8 cellular contexts compared by ENCODE assay signal in the genomic region with DNA sequence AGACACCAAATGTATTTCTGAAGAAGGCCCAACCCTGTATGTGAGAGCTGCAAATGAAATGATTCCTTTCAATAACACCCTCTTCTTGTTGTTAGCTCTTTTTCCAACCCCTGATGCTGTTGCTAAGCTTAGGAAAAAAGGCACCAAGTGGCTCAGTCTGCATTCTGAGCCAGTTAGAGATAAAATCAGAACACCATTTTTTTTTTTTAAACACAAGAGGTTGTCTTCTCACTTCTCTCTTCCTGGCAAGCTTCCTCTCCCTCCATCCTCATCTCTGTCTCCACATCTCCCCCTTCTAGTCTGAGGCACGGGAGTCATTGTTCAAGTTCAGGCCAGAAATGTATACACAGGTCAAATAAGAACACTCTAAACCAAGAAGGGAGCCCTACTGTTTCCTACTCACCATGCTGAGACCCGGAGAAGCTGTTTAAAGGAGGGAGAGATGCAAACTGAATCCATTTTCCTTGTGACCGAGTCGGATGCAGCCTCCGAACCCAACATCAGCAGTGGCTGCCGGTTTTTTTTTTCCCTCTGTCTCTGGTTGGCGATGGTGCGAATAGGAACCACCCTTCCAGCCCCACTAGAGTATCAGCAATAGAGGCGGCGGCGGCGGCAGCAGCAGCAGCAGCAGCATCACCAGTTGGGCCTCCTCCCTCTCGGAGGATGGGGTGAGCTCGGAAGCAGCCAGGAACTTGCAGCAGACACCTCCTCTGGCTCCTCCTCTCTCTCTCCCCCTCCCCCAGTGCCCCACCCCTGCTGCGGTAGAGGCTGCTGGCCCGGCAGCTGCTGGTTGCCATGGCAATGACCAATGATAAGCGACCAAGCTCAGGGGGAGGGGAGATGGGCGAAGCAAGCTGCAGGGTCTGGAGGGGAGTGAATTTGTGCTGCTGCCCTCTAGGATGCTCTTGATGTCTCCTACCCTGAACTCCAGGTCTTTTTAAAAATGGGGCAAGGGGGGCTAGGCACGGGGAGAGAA. TPM values are rescaled to one million over a fixed set of nuclear protein-coding genes. Genes with fewer than 3 reads are reported as not detected.
A peak's percentile ranks its signal among the peaks of the same experiment; 100 is the strongest.
DNase-seq lines count a peak whose midpoint lies in the region; ATAC-seq lines count a peak whose summit lies in the region.

JAKMIP2 (minus strand) TSS at position 676 of the 976 bp plus-strand sequence. CDS start 110,922 bp downstream, outside the sequence.

- no peak within 1 kb of the TSS for H2BK120ac ChIP-seq in mesenchymal stem cell (ENCODE audit: low read depth, low read length)

- CTCF ChIA-PET in activated CD4-positive, alpha-beta memory T cell treated with anti-CD3 and anti-CD28 coated beads, Interleukin-2, amount 10 ng/mL, durations not matched to agents 7 days and 5 days (lab: Charles Lee): interaction anchor here (1.7 kb wide), 1 partner anchor 155 kb away, joined by 4 read pairs; no protein-coding TSS in a partner anchor

- H4K91ac ChIP-seq in mesenchymal stem cell (ENCODE audit: low read length): no peak within 1 kb of the TSS

- peak within 1 kb of the TSS in 1 of 2 experiments; percentile 87 for H3K18ac ChIP-seq in mesenchymal stem cell (ENCODE audit: low read depth in 1 of 2, low read length in 2 of 2)

- no peak within 1 kb of the TSS for H4K8ac ChIP-seq in mesenchymal stem cell (ENCODE audit: low read length)

- no peak within 1 kb of the TSS for H2AK5ac ChIP-seq in mesenchymal stem cell (ENCODE audit: low read length, severe bottlenecking)

- DNase-seq in NCI-H446 (lab: John Stamatoyannopoulos, UW): peak; percentile 93 to 96
- DNase-seq in activated CD4-positive, alpha-beta memory T cell treated with anti-CD3 and anti-CD28 coated beads, Interleukin-2, amount 10 ng/mL, durations not matched to agents 7 days and 5 days: peak; percentile 67
- peak; percentile 22 for DNase-seq in effector CD8-positive, alpha-beta T cell (lab: John Stamatoyannopoulos, UW)
- peak; percentile 88 for DNase-seq in mesenchymal stem cell
- DNase-seq in stimulated activated CD8-positive, alpha-beta memory T cell treated with anti-CD3 and anti-CD28 coated beads, Interleukin-12 subunit alpha, Interleukin-12 subunit beta, amount 100 ng/mL, for 4 hours (ENCODE audit: low read depth): peak; percentile 70
- no peak for DNase-seq in RKO (ENCODE audit: low spot score)

- POLR2A ChIA-PET in activated CD4-positive, alpha-beta memory T cell treated with anti-CD3 and anti-CD28 coated beads, Interleukin-2, amount 10 ng/mL, durations not matched to agents 7 days and 5 days (lab: Charles Lee): interaction anchor here (0.6 kb wide), 1 partner anchor 49 kb away, joined by 3 read pairs; no protein-coding TSS in a partner anchor

- no peak within 1 kb of the TSS for H2BK12ac ChIP-seq in mesenchymal stem cell (ENCODE audit: low read length in 2 of 2)

- ATAC-seq in GM18511 (IDR thresholded peaks at IDR 0.05; ENCODE audit: unreplicated experiment) (peak; percentile 91), HG03159 (IDR thresholded peaks at IDR 0.05; ENCODE audit: unreplicated experiment) (peak; percentile 89)

- H3K23ac ChIP-seq in mesenchymal stem cell (ENCODE audit: low read length in 2 of 2): no peak within 1 kb of the TSS

- H3K36me3 ChIP-seq in mesenchymal stem cell (ENCODE audit: control insufficient read depth in 1 of 2, insufficient read depth in 2 of 2, low read depth in 1 of 2, low read length in 2 of 2): no peaks in the 10 kb centered on the region

- H3K27ac Mint-ChIP-seq in activated CD4-positive, alpha-beta memory T cell treated with anti-CD3 and anti-CD28 coated beads, Interleukin-2, amount 10 ng/mL, durations not matched to agents 7 days and 5 days: peak within 1 kb of the TSS; percentile 79

- H3K36me3 Mint-ChIP-seq in activated CD4-positive, alpha-beta memory T cell treated with anti-CD3 and anti-CD28 coated beads, Interleukin-2, amount 10 ng/mL, durations not matched to agents 7 days and 5 days (ENCODE audit: low read depth): no peaks in the 10 kb centered on the region

- no peak within 1 kb of the TSS for H2BK5ac ChIP-seq in mesenchymal stem cell (ENCODE audit: low read depth, low read length, poor library complexity, severe bottlenecking)

- H3K14ac ChIP-seq in mesenchymal stem cell (ENCODE audit: low read length in 2 of 2): no peak within 1 kb of the TSS

- no peak within 1 kb of the TSS for H2BK15ac ChIP-seq in mesenchymal stem cell (ENCODE audit: low read depth, poor library complexity, severe bottlenecking)

- H3K9me3 ChIP-seq in mesenchymal stem cell (ENCODE audit: control insufficient read depth, low read length): no peaks in the 10 kb centered on the region

- no peak within 1 kb of the TSS for H3K27ac ChIP-seq in mesenchymal stem cell (ENCODE audit: low read length, poor library complexity, severe bottlenecking)

- under 1% methylated on average over 15 of the region's 19 CpGs for WGBS in mesenchymal stem cell

- H3K9me3 Mint-ChIP-seq in activated CD4-positive, alpha-beta memory T cell treated with anti-CD3 and anti-CD28 coated beads, Interleukin-2, amount 10 ng/mL, durations not matched to agents 7 days and 5 days: no peaks in the 10 kb centered on the region

- peaks cover 0 to 4% of the 10 kb centered on the region in 2 experiments for H3K27me3 ChIP-seq in mesenchymal stem cell (ENCODE audit: control insufficient read depth in 1 of 2, insufficient read depth in 1 of 2, low read length in 2 of 2)

- no peaks in the 10 kb centered on the region for H3K79me1 ChIP-seq in mesenchymal stem cell (replicated peaks; ENCODE audit: low read length, poor library complexity, severe bottlenecking)

- peaks cover 11% of the 10 kb centered on the region for H3K4me1 Mint-ChIP-seq in activated CD4-positive, alpha-beta memory T cell treated with anti-CD3 and anti-CD28 coated beads, Interleukin-2, amount 10 ng/mL, durations not matched to agents 7 days and 5 days

- H3K4me3 Mint-ChIP-seq in activated CD4-positive, alpha-beta memory T cell treated with anti-CD3 and anti-CD28 coated beads, Interleukin-2, amount 10 ng/mL, durations not matched to agents 7 days and 5 days: peak within 1 kb of the TSS; percentile 83

- H3K9ac ChIP-seq in mesenchymal stem cell (ENCODE audit: low read length): peak within 1 kb of the TSS; percentile 71

- H3K4me1 ChIP-seq in mesenchymal stem cell (ENCODE audit: control insufficient read depth, insufficient read depth, low read depth, low read length): peaks cover 5% of the 10 kb centered on the region

- H3K4ac ChIP-seq in mesenchymal stem cell (ENCODE audit: low read depth in 1 of 2, low read length in 2 of 2): no peak within 1 kb of the TSS

- peaks cover 2% of the 10 kb centered on the region for H3K27me3 Mint-ChIP-seq in activated CD4-positive, alpha-beta memory T cell treated with anti-CD3 and anti-CD28 coated beads, Interleukin-2, amount 10 ng/mL, durations not matched to agents 7 days and 5 days

- H2AFZ ChIP-seq in mesenchymal stem cell (ENCODE audit: low read depth, low read length): no peak within 1 kb of the TSS

- H3K4me2 ChIP-seq in mesenchymal stem cell (ENCODE audit: low read length, poor library complexity, severe bottlenecking): peak within 1 kb of the TSS; percentile 24

- peak within 1 kb of the TSS in 1 of 2 experiments; percentile 74 for H3K4me3 ChIP-seq in mesenchymal stem cell (ENCODE audit: insufficient read depth in 1 of 2, low read depth in 1 of 2, low read length in 2 of 2)

RNA-seq across cellular contexts. Expression of gene JAKMIP2, which starts in this region (rescaled TPM):
- total RNA-seq in activated CD4-positive, alpha-beta memory T cell treated with anti-CD3 and anti-CD28 coated beads, Interleukin-2, amount 10 ng/mL, durations not matched to agents 7 days and 5 days: 1 to 10 TPM; 1.3 to 1.9 TPM
- 8.8 TPM for polyA plus RNA-seq in mesenchymal stem cell (2013, experiment 1 of 2)
- 9.5 TPM for polyA plus RNA-seq in mesenchymal stem cell (2013, experiment 2 of 2)
